In genomic region chr1:229406798-229407197, GRCh38 we compare ENCODE assay signal across 12 cellular contexts. TPM values are rescaled to one million over a fixed set of nuclear protein-coding genes. Genes with fewer than 3 reads are reported as not detected.
DNase-seq lines count a peak whose midpoint lies in the region; ATAC-seq, FAIRE-seq and TF ChIP-seq lines count a peak whose summit lies in the region.
"Had no signal": no experiment of that assay in that cellular context is flagged by ENCODE, and none has a peak within 500 bp of the region (broad histone marks: within the 10 kb centered on the region; RNA-seq: fewer than 3 reads in every experiment).

No MANE protein-coding gene starts in this region.

- H3K4me1 ChIP-seq in GM12878 (ENCODE audit: control insufficient read depth, insufficient read depth, low read length) (no peaks in the 10 kb centered on the region), mesodermal cell (ENCODE audit: control insufficient read depth, insufficient read depth, low read length, poor library complexity, severe bottlenecking) (peaks cover 45% of the 10 kb centered on the region), subcutaneous abdominal adipose tissue (ENCODE audit: control insufficient read depth in 5 of 5, insufficient read depth in 5 of 5, low read length in 5 of 5) (peaks cover 0 to 39% (median 25%) of the 10 kb centered on the region in 5 donors)

- intact Hi-C loops in GM12878 (cut with micrococcal nuclease; ENCODE audit: unreplicated experiment): no loop called here
- intact Hi-C loops in activated T-helper 2 cell treated with anti-CD3 and anti-CD28 coated beads, Interferon-gamma antibody, Interleukin-2, Interleukin-4, amounts not matched to agents 10 μg/mL and 5 μg/mL and 100 μg/mL, durations not matched to agents 14 hours and 24 hours and 36 hours (cut with micrococcal nuclease): no loop called here

- H3K4me3 ChIP-seq in GM12878: no peak overlapping the region
- peak overlapping the region; percentile 3 for H3K4me3 ChIP-seq in mesodermal cell (ENCODE audit: extremely low read depth, insufficient read depth, low read length, poor library complexity, severe bottlenecking)
- peak overlapping the region in 3 of 5 donors; percentile 37 to 58 (median 53) for H3K4me3 ChIP-seq in subcutaneous abdominal adipose tissue (ENCODE audit: low read depth in 1 of 5, low read length in 5 of 5)
- H3K4me3 ChIP-seq: MG63 had no signal

- H3K27me3 Mint-ChIP-seq in activated T-cell treated with anti-CD3 and anti-CD28 coated beads, Interleukin-2, amount 50 U/mL, for 4 hours (ENCODE audit: low read depth): peaks cover 73% of the 10 kb centered on the region
- H3K27me3 Mint-ChIP-seq in activated T-helper 2 cell treated with anti-CD3 and anti-CD28 coated beads, Interferon-gamma antibody, Interleukin-2, Interleukin-4, amounts not matched to agents 10 μg/mL and 5 μg/mL and 100 μg/mL, durations not matched to agents 14 hours and 24 hours and 36 hours (ENCODE audit: low read depth): peaks cover 63% of the 10 kb centered on the region

- TF ChIP-seq POLR2A in GM12878 (IDR thresholded peaks at IDR 0.05; ENCODE audit: low read depth, low read length): no peak

- CTCF ChIA-PET in GM12878 (lab: Yijun Ruan, JAX): interaction anchor here (0.6 to 1.7 kb wide), 3 partner anchors 9 to 177 kb away, joined by 3 read pairs; no protein-coding TSS in a partner anchor

- no peak for TF ChIP-seq RAD21 in GM12878 (IDR thresholded peaks at IDR 0.05; ENCODE audit: insufficient read depth, low read depth, low read length)

- no peak overlapping the region for H3K27ac ChIP-seq in GM12878 (ENCODE audit: control insufficient read depth, insufficient read depth)
- no peak overlapping the region for H3K27ac ChIP-seq in mesodermal cell (ENCODE audit: low read depth, low read length, severe bottlenecking)
- H3K27ac ChIP-seq in subcutaneous abdominal adipose tissue (ENCODE audit: low read depth, low read length): no peak overlapping the region
- H3K27ac ChIP-seq: neutrophil had no signal

- BruUV-seq in GM12878 (replicated peaks; lab: Mats Ljungman, UMichigan): no TSS peak

- 16% methylated on average over 10 of the region's 10 CpGs for WGBS in GM12878 (ENCODE audit: insufficient coverage, insufficient replicate concordance, low lambda C conversion rate, missing lambda C conversion rate)
- 2 to 5% methylated on average over 6 to 10 of the region's 10 CpGs for WGBS in mesodermal cell (ENCODE audit: insufficient coverage in 2 of 2), 2 experiments

- H3K9ac ChIP-seq in GM12878 (ENCODE audit: control insufficient read depth, insufficient read depth, low read length): no peak overlapping the region
- no peak overlapping the region for H3K9ac ChIP-seq in subcutaneous abdominal adipose tissue (ENCODE audit: low read length in 5 of 5)

- RAD21 ChIA-PET in GM12878 (lab: Charles Lee; ENCODE audit: unreplicated experiment): no interaction called here

- H3K27ac Mint-ChIP-seq in activated T-helper 2 cell treated with anti-CD3 and anti-CD28 coated beads, Interferon-gamma antibody, Interleukin-2, Interleukin-4, amounts not matched to agents 10 μg/mL and 5 μg/mL and 100 μg/mL, durations not matched to agents 14 hours and 24 hours and 36 hours: no peak overlapping the region

- no peaks in the 10 kb centered on the region for H3K9me3 ChIP-seq in GM12878 (replicated peaks; ENCODE audit: control insufficient read depth, insufficient read depth, low read length)
- no peaks in the 10 kb centered on the region for H3K9me3 ChIP-seq in mesodermal cell (ENCODE audit: control insufficient read depth, low read length)
- no peaks in the 10 kb centered on the region for H3K9me3 ChIP-seq in subcutaneous abdominal adipose tissue (ENCODE audit: control insufficient read depth in 5 of 5, low read length in 5 of 5)
- H3K9me3 ChIP-seq: MG63, neutrophil had no signal

- DNase-seq in activated T-cell treated with anti-CD3 and anti-CD28 coated beads, Interleukin-2, amount 50 U/mL, for 4 hours: no peak
- DNase-seq in activated T-cell treated with anti-CD3 and anti-CD28 coated beads for 4 hours: no peak
- no peak for DNase-seq in GM12878 (ENCODE audit: low read depth, low spot score)
- DNase-seq in stimulated activated CD4-positive, alpha-beta T cell treated with anti-CD3 and anti-CD28 coated beads, Interleukin-4, amount 100 ng/mL, for 4 hours: no peak
- no peak for DNase-seq in NCI-H2107 (lab: John Stamatoyannopoulos, UW)
- DNase-seq in activated T-helper 2 cell treated with anti-CD3 and anti-CD28 coated beads, Interferon-gamma antibody, Interleukin-2, Interleukin-4, amounts not matched to agents 10 μg/mL and 5 μg/mL and 100 μg/mL, durations not matched to agents 14 hours and 24 hours and 36 hours (ENCODE audit: low spot score): no peak
- DNase-seq: activated naive CD4-positive, alpha-beta T cell treated with anti-CD3 and anti-CD28 coated beads, Interleukin-2, amount 50 U/mL, for 16 hours; MG63 had no signal

- no peaks in the 10 kb centered on the region for H3K79me2 ChIP-seq in GM12878 (ENCODE audit: control insufficient read depth, insufficient read depth, low read length)

- no peaks in the 10 kb centered on the region for H3K36me3 ChIP-seq in GM12878 (ENCODE audit: control insufficient read depth in 2 of 2, insufficient read depth in 2 of 2, low read length in 1 of 2)
- no peaks in the 10 kb centered on the region for H3K36me3 ChIP-seq in mesodermal cell (ENCODE audit: control insufficient read depth, insufficient read depth, low read length)
- H3K36me3 ChIP-seq in subcutaneous abdominal adipose tissue (ENCODE audit: control insufficient read depth in 5 of 5, insufficient read depth in 5 of 5, low read length in 5 of 5): no peaks in the 10 kb centered on the region
- H3K36me3 ChIP-seq: MG63, neutrophil had no signal

- no peaks in the 10 kb centered on the region for H4K20me1 ChIP-seq in GM12878 (ENCODE audit: control insufficient read depth, insufficient read depth)

- H2AFZ ChIP-seq in GM12878 (ENCODE audit: control insufficient read depth, low read depth, low read length): no peak overlapping the region

- SMC1A ChIA-PET in GM12878 (lab: Charles Lee; ENCODE audit: uncharacterized antibody, unreplicated experiment): no interaction called here

- in situ Hi-C loops in GM12878 (cut with MboI): no loop called here

- FAIRE-seq in GM12878 (lab: Jason Lieb, UNC): no peak
- FAIRE-seq: TTC549 had no signal

- no peak overlapping the region for H3K4me2 ChIP-seq in GM12878 (ENCODE audit: control insufficient read depth, insufficient read depth)

- peaks cover 13 to 22% of the 10 kb centered on the region in 2 experiments for H3K27me3 ChIP-seq in GM12878 (replicated peaks in 1 of 2; ENCODE audit: control insufficient read depth in 2 of 2, insufficient read depth in 2 of 2, low read length in 1 of 2)
- H3K27me3 ChIP-seq in subcutaneous abdominal adipose tissue (ENCODE audit: control insufficient read depth in 5 of 5, insufficient read depth in 4 of 5, low read length in 5 of 5): peaks cover 43 to 61% (median 52%) of the 10 kb centered on the region in 5 donors

- POLR2A ChIA-PET in GM12878 (lab: Charles Lee): no interaction called here

- H3K4me3 Mint-ChIP-seq in activated T-cell treated with anti-CD3 and anti-CD28 coated beads, Interleukin-2, amount 50 U/mL, for 4 hours: peak overlapping the region; percentile 62
- no peak overlapping the region for H3K4me3 Mint-ChIP-seq in activated T-helper 2 cell treated with anti-CD3 and anti-CD28 coated beads, Interferon-gamma antibody, Interleukin-2, Interleukin-4, amounts not matched to agents 10 μg/mL and 5 μg/mL and 100 μg/mL, durations not matched to agents 14 hours and 24 hours and 36 hours (ENCODE audit: low read depth)

- no peak for TF ChIP-seq EP300 in GM12878 (IDR thresholded peaks at IDR 0.05; ENCODE audit: borderline replicate concordance in 1 of 2, control insufficient read depth in 1 of 2, low read depth in 2 of 2, low read length in 2 of 2)

- H3K4me1 Mint-ChIP-seq in activated T-cell treated with anti-CD3 and anti-CD28 coated beads, Interleukin-2, amount 50 U/mL, for 4 hours (ENCODE audit: low read depth): peaks cover 13% of the 10 kb centered on the region
- peaks cover 14% of the 10 kb centered on the region for H3K4me1 Mint-ChIP-seq in activated T-helper 2 cell treated with anti-CD3 and anti-CD28 coated beads, Interferon-gamma antibody, Interleukin-2, Interleukin-4, amounts not matched to agents 10 μg/mL and 5 μg/mL and 100 μg/mL, durations not matched to agents 14 hours and 24 hours and 36 hours (ENCODE audit: low read depth)

- H3K36me3 Mint-ChIP-seq in activated T-cell treated with anti-CD3 and anti-CD28 coated beads, Interleukin-2, amount 50 U/mL, for 4 hours (ENCODE audit: insufficient read depth): no peaks in the 10 kb centered on the region
- no peaks in the 10 kb centered on the region for H3K36me3 Mint-ChIP-seq in activated T-helper 2 cell treated with anti-CD3 and anti-CD28 coated beads, Interferon-gamma antibody, Interleukin-2, Interleukin-4, amounts not matched to agents 10 μg/mL and 5 μg/mL and 100 μg/mL, durations not matched to agents 14 hours and 24 hours and 36 hours (ENCODE audit: low read depth)

- no peaks in the 10 kb centered on the region for H3K9me3 Mint-ChIP-seq in activated T-cell treated with anti-CD3 and anti-CD28 coated beads, Interleukin-2, amount 50 U/mL, for 4 hours
- H3K9me3 Mint-ChIP-seq in activated T-helper 2 cell treated with anti-CD3 and anti-CD28 coated beads, Interferon-gamma antibody, Interleukin-2, Interleukin-4, amounts not matched to agents 10 μg/mL and 5 μg/mL and 100 μg/mL, durations not matched to agents 14 hours and 24 hours and 36 hours: no peaks in the 10 kb centered on the region

- ATAC-seq in activated T-cell treated with anti-CD3 and anti-CD28 coated beads, Interleukin-2, amount 50 U/mL, for 4 hours: peak in 1 of 2 donors; percentile 12
- peak; percentile 52 for ATAC-seq in GM12878

- no peak for TF ChIP-seq CTCF in GM12878 (IDR thresholded peaks at IDR 0.05 in 2 of 3, conservative IDR thresholded peaks at IDR 0.05 in 1 of 3; ENCODE audit: control insufficient read depth in 2 of 3, extremely low read depth in 1 of 3, insufficient read depth in 1 of 3, low read depth in 3 of 3, low read length in 3 of 3)

RNA-seq across cellular contexts. Expression of gene ACTA1, which starts 27.1 kb away (rescaled TPM):
- not detected for total RNA-seq in activated T-cell treated with anti-CD3 and anti-CD28 coated beads, Interleukin-2, amount 50 U/mL, for 4 hours
- not detected in 2 replicates for total RNA-seq in GM12878 (2013; cell fraction: nucleolus; rRNA removed)
- not detected in 2 replicates for total RNA-seq in GM12878 (2014; rRNA removed)
- not detected in 2 replicates for total RNA-seq in GM12878 (2014; rRNA removed; fragmentation: Illumina TruSeq; extraction: Trizol)
- total RNA-seq in GM12878 (2021): not detected in 2 replicates
- polyA plus RNA-seq in GM12878 (2011; ENCODE audit: low read depth): not detected
- 0.05 TPM in 1 of 2 replicates, not detected in the other for polyA plus RNA-seq in GM12878 (2011; rRNA removed)
- 0.10 and 0.12 TPM in 2 replicates for polyA plus RNA-seq in GM12878 (2011; cell fraction: cytosol; rRNA removed)
- 0.36 and 0.80 TPM in 2 replicates for polyA plus RNA-seq in GM12878 (2011; cell fraction: nucleus; rRNA removed)
- polyA plus RNA-seq in GM12878 (2012): not detected in 2 replicates
- not detected in 2 replicates for polyA plus RNA-seq in GM12878 (2014; fragmentation: Illumina TruSeq; extraction: Trizol)
- not detected for polyA plus RNA-seq in GM12878 (2014; fragmentation: Nextera tagmentation; extraction: Ambion mirVana)
- 0.35 TPM in 1 of 2 replicates, not detected in the other for polyA plus RNA-seq in GM12878 (2014; rRNA removed)
- polyA plus RNA-seq in GM12878 (2016; fragmentation: Nextera tagmentation; extraction: Ambion mirVana): under 1 TPM in 1 of 2 experiments, not detected in 1; 0.12 TPM
- polyA minus RNA-seq in GM12878 (2011; rRNA and poly(A)+ RNA removed): 0.15 TPM in 1 of 2 replicates, not detected in the other
- polyA minus RNA-seq in GM12878 (2011; cell fraction: cytosol; rRNA and poly(A)+ RNA removed): not detected in 2 replicates
- polyA minus RNA-seq in GM12878 (2011; cell fraction: nucleus; rRNA and poly(A)+ RNA removed): not detected in 2 replicates
- 3.2 TPM for polyA plus RNA-seq in mesodermal cell (2013, experiment 1 of 2)
- 2.4 TPM for polyA plus RNA-seq in mesodermal cell (2013, experiment 2 of 2)
- not detected in 2 replicates for total RNA-seq in activated T-helper 2 cell treated with anti-CD3 and anti-CD28 coated beads, Interferon-gamma antibody, Interleukin-2, Interleukin-4, amounts not matched to agents 10 μg/mL and 5 μg/mL and 100 μg/mL, durations not matched to agents 14 hours and 24 hours and 36 hours
